ENCODE assay signal across 8 cellular contexts in the genomic region with DNA sequence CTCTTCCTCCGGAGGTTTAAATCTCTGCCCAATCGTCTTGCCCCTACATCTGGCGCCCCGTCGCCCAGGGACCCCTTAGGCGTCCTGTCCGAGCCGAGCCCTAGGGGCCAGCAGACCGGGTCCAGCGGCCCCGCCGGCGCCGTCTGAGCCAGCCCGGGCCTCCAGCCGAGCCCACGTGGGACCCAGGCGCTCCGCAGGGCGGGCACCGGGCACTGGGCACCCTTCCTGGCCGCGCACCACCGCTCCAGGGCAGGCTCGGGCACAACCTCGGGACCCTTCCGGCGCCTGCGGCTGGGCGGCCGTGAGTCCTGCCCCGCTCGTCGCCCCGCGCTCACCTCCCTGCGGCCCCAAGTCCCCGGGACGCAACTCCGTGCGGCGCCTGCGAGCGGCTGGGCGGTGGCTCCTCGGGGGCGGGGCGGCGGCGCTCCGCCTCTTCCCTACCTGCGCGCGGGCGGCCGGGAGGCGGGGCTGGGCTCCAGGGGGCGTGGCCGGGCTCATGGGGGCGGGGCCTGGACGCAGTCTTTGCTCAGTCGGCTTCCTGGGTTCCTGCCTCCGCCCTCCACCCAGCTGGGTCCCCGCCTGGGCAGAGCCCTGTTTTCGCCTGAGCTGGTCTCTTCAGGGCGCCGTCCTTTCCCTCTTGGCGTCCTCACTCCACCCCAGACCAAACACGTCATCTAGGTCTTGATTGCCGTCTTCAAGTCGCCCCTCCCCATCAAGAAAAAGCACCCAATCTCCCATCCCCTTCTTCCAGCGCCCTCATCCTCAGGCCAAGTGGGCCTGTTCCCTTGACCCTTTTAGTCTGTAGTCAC. TPM values are rescaled to one million over a fixed set of nuclear protein-coding genes. Genes with fewer than 3 reads are reported as not detected.
DNase-seq lines count a peak whose midpoint lies in the region; ATAC-seq and TF ChIP-seq lines count a peak whose summit lies in the region.

Gene RHBDF2, minus strand, starts transcription at position 406 of the 809 bp plus-strand sequence. CDS start 19,899 bp downstream, outside the sequence.

- H3K4me3 ChIP-seq in HUES64 (ENCODE audit: low read length) = peak within 1 kb of the TSS; percentile 82
- peak within 1 kb of the TSS; percentile 95 for H3K4me3 ChIP-seq in epithelial cell of proximal tubule (ENCODE audit: low read depth, low read length)
- H3K4me3 ChIP-seq in muscle layer of colon (ENCODE audit: low read depth in 1 of 2, low read length in 2 of 2) = peak within 1 kb of the TSS; percentile 34 to 49

- peaks cover 5% of the 10 kb centered on the region; the same call in 1 of the 2 replicates for H3K27me3 ChIP-seq in HUES64 (ENCODE audit: insufficient read depth, low read length)
- H3K27me3 ChIP-seq in muscle layer of colon (ENCODE audit: control insufficient read depth in 1 of 2, insufficient read depth in 2 of 2, low read length in 2 of 2) = no peaks in the 10 kb centered on the region

- H3K9ac ChIP-seq in HUES64 (ENCODE audit: low read depth, low read length) (peak within 1 kb of the TSS; percentile 84), muscle layer of colon (ENCODE audit: low read length) (no peak within 1 kb of the TSS)

- peaks cover 40% of the 10 kb centered on the region for H3K4me1 ChIP-seq in HUES64 (ENCODE audit: insufficient read depth, low read length)
- peaks cover 34% of the 10 kb centered on the region for H3K4me1 ChIP-seq in muscle layer of colon (ENCODE audit: insufficient read depth, low read length)

- H3K9me3 ChIP-seq in HUES64 (ENCODE audit: insufficient read depth, low read depth, low read length) (no peaks in the 10 kb centered on the region), muscle layer of colon (ENCODE audit: low read length) (no peaks in the 10 kb centered on the region)

- H3K27ac ChIP-seq in HUES64 (ENCODE audit: low read depth, low read length) (no peak within 1 kb of the TSS; the same call in 1 of the 2 replicates), muscle layer of colon (ENCODE audit: low read depth, low read length) (peak within 1 kb of the TSS; percentile 24)

- WGBS in HUES64 = 2% methylated on average over 72 of the region's 72 CpGs

- peak; percentile 64 for ATAC-seq in GM21381 (IDR thresholded peaks at IDR 0.05; ENCODE audit: unreplicated experiment)

- TF ChIP-seq CTCF in epithelial cell of proximal tubule (conservative IDR thresholded peaks at IDR 0.05; ENCODE audit: low read depth, low read length) = no peak

- no peaks in the 10 kb centered on the region for H3K36me3 ChIP-seq in HUES64 (ENCODE audit: insufficient read depth, low read length)
- H3K36me3 ChIP-seq in muscle layer of colon (ENCODE audit: insufficient read depth, low read length) = no peaks in the 10 kb centered on the region

- DNase-seq in COLO829 (ENCODE audit: low spot score) (peak; percentile 79), OCI-M2 (lab: John Stamatoyannopoulos, UW; ENCODE audit: unreplicated experiment) (peak; percentile 19), epithelial cell of proximal tubule (ENCODE audit: low read depth) (no peak)
- peak; percentile 99 for DNase-seq in activated T-cell treated with anti-CD3 and anti-CD28 coated beads, Interleukin-2, amount 50 U/mL, for 1 hour
- DNase-seq in stimulated activated CD8-positive, alpha-beta memory T cell treated with anti-CD3 and anti-CD28 coated beads, Interleukin-7, amount 100 ng/mL, for 1 hour (ENCODE audit: low read depth in 2 of 2) = peak; percentile 98

RNA-seq across cellular contexts. Expression of gene RHBDF2, which starts in this region (rescaled TPM):
- 8.4 TPM for polyA plus RNA-seq in HUES64 (2013, experiment 1 of 2)
- 10.8 TPM for polyA plus RNA-seq in HUES64 (2013, experiment 2 of 2)
- total RNA-seq in epithelial cell of proximal tubule = 35.2 and 101 TPM in 2 replicates

Comparison
In these comparisons a context has a peak if more than half of its experiments do, and no peak if none do; other contexts are left out.
1. H3K4me3 ChIP-seq: peak in every context shown above with its lines; median percentile 95 in epithelial cell of proximal tubule; 82 in HUES64; 42 in muscle layer of colon.